ENCODE assay signal across 24 cellular contexts in the genomic region with DNA sequence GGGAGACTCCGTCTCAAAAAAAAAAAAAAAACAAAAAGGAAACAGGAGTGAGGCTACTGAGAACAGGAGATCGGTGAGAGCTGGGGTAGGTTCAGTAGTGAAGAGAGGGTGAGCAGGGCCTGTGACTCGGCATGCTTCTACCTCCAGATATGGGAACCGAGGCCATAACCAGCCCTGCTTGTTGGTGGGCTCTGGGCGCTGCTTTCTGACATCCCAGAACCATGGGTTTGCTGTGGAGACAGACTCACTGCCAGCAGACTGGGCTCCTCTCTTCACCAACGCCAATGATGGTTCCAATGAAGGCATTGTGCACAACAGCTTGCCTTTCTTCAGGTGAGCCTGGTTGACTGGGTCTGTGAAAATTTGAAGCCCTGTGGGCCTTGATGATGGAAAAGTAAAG. TPM values are rescaled to one million over a fixed set of nuclear protein-coding genes. Genes with fewer than 3 reads are reported as not detected.
DNase-seq lines count a peak whose midpoint lies in the region; ATAC-seq and TF ChIP-seq lines count a peak whose summit lies in the region.
"Had no signal": no experiment of that assay in that cellular context is flagged by ENCODE, and none has a peak within 500 bp of the region (broad histone marks: within the 10 kb centered on the region; RNA-seq: fewer than 3 reads in every experiment).

No MANE protein-coding gene starts in this region.

- peaks cover 69% of the 10 kb centered on the region for H3K36me3 ChIP-seq in brain microvascular endothelial cell (replicated peaks)
- peaks cover 18 to 94% (median 44%) of the 10 kb centered on the region in 3 donors for H3K36me3 ChIP-seq in esophagus squamous epithelium

- intact Hi-C loops in posterior vena cava (cut with DNase I): no loop called here
- intact Hi-C loops in esophagus squamous epithelium (cut with DNase I): no loop called here

- DNase-seq in activated naive CD8-positive, alpha-beta T cell treated with anti-CD3 and anti-CD28 coated beads, Interleukin-2, amount 10 ng/mL, durations not matched to agents 7 days and 5 days: no peak
- DNase-seq in activated naive CD8-positive, alpha-beta T cell treated with anti-CD3 and anti-CD28 coated beads for 36 hours: no peak
- DNase-seq in posterior vena cava (ENCODE audit: low spot score) (peak; percentile 57), brain microvascular endothelial cell (no peak), foreskin keratinocyte (no peak), esophagus squamous epithelium (lab: John Stamatoyannopoulos, UW) (no peak)
- no peak for DNase-seq in stimulated activated naive B cell treated with anti-CD40 and anti-IgM and Interleukin-4, amounts not matched to agents 10 μg/mL and 1 μg/mL and 100 μg/mL, for 72 hours
- DNase-seq: 8988T; C1 segment of cervical spinal cord; Calu3; CD4-positive, alpha-beta memory T cell; COR-L47; DMS53; DMS79 treated with DMSO at 0.1 percent for 48 hours; GF-D8; H9; HFFc6 had no signal

- H3K27me3 ChIP-seq in brain microvascular endothelial cell (replicated peaks): no peaks in the 10 kb centered on the region
- no peaks in the 10 kb centered on the region for H3K27me3 ChIP-seq in foreskin keratinocyte
- no peaks in the 10 kb centered on the region for H3K27me3 ChIP-seq in esophagus squamous epithelium

- 90 to 98% methylated on average over 5 to 6 of the region's 6 CpGs for WGBS in esophagus squamous epithelium, 2 donors

- H3K4me3 ChIP-seq in brain microvascular endothelial cell (ENCODE audit: low read depth, low read length): no peak overlapping the region
- no peak overlapping the region for H3K4me3 ChIP-seq in esophagus squamous epithelium
- H3K4me3 ChIP-seq: A549, GM23338 had no signal

- H3K27ac Mint-ChIP-seq in activated naive CD8-positive, alpha-beta T cell treated with anti-CD3 and anti-CD28 coated beads, Interleukin-2, amount 10 ng/mL, durations not matched to agents 7 days and 5 days: peak overlapping the region; percentile 58
- no peak overlapping the region for H3K27ac Mint-ChIP-seq in activated naive CD8-positive, alpha-beta T cell treated with anti-CD3 and anti-CD28 coated beads for 36 hours
- H3K27ac Mint-ChIP-seq in stimulated activated naive B cell treated with anti-CD40 and anti-IgM and Interleukin-4, amounts not matched to agents 10 μg/mL and 1 μg/mL and 100 μg/mL, for 72 hours: peak overlapping the region; percentile 75
- H3K27ac Mint-ChIP-seq: H9, HFFc6 had no signal

- no peak for TF ChIP-seq POLR2A in esophagus squamous epithelium (IDR thresholded peaks at IDR 0.05)

- no peaks in the 10 kb centered on the region for H3K9me3 Mint-ChIP-seq in activated naive CD8-positive, alpha-beta T cell treated with anti-CD3 and anti-CD28 coated beads, Interleukin-2, amount 10 ng/mL, durations not matched to agents 7 days and 5 days
- no peaks in the 10 kb centered on the region for H3K9me3 Mint-ChIP-seq in activated naive CD8-positive, alpha-beta T cell treated with anti-CD3 and anti-CD28 coated beads for 36 hours
- no peaks in the 10 kb centered on the region for H3K9me3 Mint-ChIP-seq in stimulated activated naive B cell treated with anti-CD40 and anti-IgM and Interleukin-4, amounts not matched to agents 10 μg/mL and 1 μg/mL and 100 μg/mL, for 72 hours
- H3K9me3 Mint-ChIP-seq: CD4-positive, alpha-beta memory T cell; GM23338; H9; HFFc6 had no signal

- H3K27ac ChIP-seq in brain microvascular endothelial cell (no peak overlapping the region), foreskin keratinocyte (no peak overlapping the region), esophagus squamous epithelium (no peak overlapping the region)
- H3K27ac ChIP-seq: A549 had no signal

- no peaks in the 10 kb centered on the region for H3K9me3 ChIP-seq in esophagus squamous epithelium
- H3K9me3 ChIP-seq: A549 had no signal

- TF ChIP-seq CTCF in brain microvascular endothelial cell (IDR thresholded peaks at IDR 0.05; ENCODE audit: low read depth, low read length, missing control alignments) (no peak), foreskin keratinocyte (conservative IDR thresholded peaks at IDR 0.05) (no peak), esophagus squamous epithelium (IDR thresholded peaks at IDR 0.05) (no peak)

- H3K36me3 Mint-ChIP-seq in activated naive CD8-positive, alpha-beta T cell treated with anti-CD3 and anti-CD28 coated beads, Interleukin-2, amount 10 ng/mL, durations not matched to agents 7 days and 5 days: peaks cover 31% of the 10 kb centered on the region
- peaks cover 42% of the 10 kb centered on the region for H3K36me3 Mint-ChIP-seq in activated naive CD8-positive, alpha-beta T cell treated with anti-CD3 and anti-CD28 coated beads for 36 hours
- H3K36me3 Mint-ChIP-seq in stimulated activated naive B cell treated with anti-CD40 and anti-IgM and Interleukin-4, amounts not matched to agents 10 μg/mL and 1 μg/mL and 100 μg/mL, for 72 hours: peaks cover 47 to 75% of the 10 kb centered on the region in 2 donors

- no peak overlapping the region for H3K4me3 Mint-ChIP-seq in activated naive CD8-positive, alpha-beta T cell treated with anti-CD3 and anti-CD28 coated beads, Interleukin-2, amount 10 ng/mL, durations not matched to agents 7 days and 5 days
- no peak overlapping the region for H3K4me3 Mint-ChIP-seq in activated naive CD8-positive, alpha-beta T cell treated with anti-CD3 and anti-CD28 coated beads for 36 hours
- no peak overlapping the region for H3K4me3 Mint-ChIP-seq in stimulated activated naive B cell treated with anti-CD40 and anti-IgM and Interleukin-4, amounts not matched to agents 10 μg/mL and 1 μg/mL and 100 μg/mL, for 72 hours
- H3K4me3 Mint-ChIP-seq: CD4-positive, alpha-beta memory T cell; GM23338; H9; HFFc6 had no signal

- no peaks in the 10 kb centered on the region for H3K27me3 Mint-ChIP-seq in activated naive CD8-positive, alpha-beta T cell treated with anti-CD3 and anti-CD28 coated beads, Interleukin-2, amount 10 ng/mL, durations not matched to agents 7 days and 5 days
- no peaks in the 10 kb centered on the region for H3K27me3 Mint-ChIP-seq in activated naive CD8-positive, alpha-beta T cell treated with anti-CD3 and anti-CD28 coated beads for 36 hours
- H3K27me3 Mint-ChIP-seq in stimulated activated naive B cell treated with anti-CD40 and anti-IgM and Interleukin-4, amounts not matched to agents 10 μg/mL and 1 μg/mL and 100 μg/mL, for 72 hours: no peaks in the 10 kb centered on the region
- H3K27me3 Mint-ChIP-seq: CD4-positive, alpha-beta memory T cell had no signal

- ATAC-seq in activated naive CD8-positive, alpha-beta T cell treated with anti-CD3 and anti-CD28 coated beads, Interleukin-2, amount 10 ng/mL, durations not matched to agents 7 days and 5 days (ENCODE audit: low read depth): no peak
- ATAC-seq in stimulated activated naive B cell treated with anti-CD40 and anti-IgM and Interleukin-4, amounts not matched to agents 10 μg/mL and 1 μg/mL and 100 μg/mL, for 72 hours (replicated peaks): no peak
- ATAC-seq in foreskin keratinocyte: no peak
- ATAC-seq: A549, GM23338, HCT116 had no signal

- H3K4me1 Mint-ChIP-seq in activated naive CD8-positive, alpha-beta T cell treated with anti-CD3 and anti-CD28 coated beads, Interleukin-2, amount 10 ng/mL, durations not matched to agents 7 days and 5 days: peaks cover 13% of the 10 kb centered on the region
- peaks cover 18% of the 10 kb centered on the region for H3K4me1 Mint-ChIP-seq in activated naive CD8-positive, alpha-beta T cell treated with anti-CD3 and anti-CD28 coated beads for 36 hours
- H3K4me1 Mint-ChIP-seq in stimulated activated naive B cell treated with anti-CD40 and anti-IgM and Interleukin-4, amounts not matched to agents 10 μg/mL and 1 μg/mL and 100 μg/mL, for 72 hours: peaks cover 4 to 11% of the 10 kb centered on the region in 2 donors

- POLR2A ChIA-PET in activated naive CD8-positive, alpha-beta T cell treated with anti-CD3 and anti-CD28 coated beads, Interleukin-2, amount 10 ng/mL, durations not matched to agents 7 days and 5 days (lab: Charles Lee): interaction anchor here (1.0 to 1.1 kb wide), 2 partner anchors 10 to 13 kb away, joined by 3 read pairs; no protein-coding TSS in a partner anchor

- no peaks in the 10 kb centered on the region for H3K4me1 ChIP-seq in foreskin keratinocyte
- peaks cover 0 to 4% (median 2%) of the 10 kb centered on the region in 3 donors for H3K4me1 ChIP-seq in esophagus squamous epithelium

- in situ Hi-C loops in brain microvascular endothelial cell (cut with HindIII; ENCODE audit: low pct_ligation_motif_present, low sequenced_read_pairs): no loop called here

RNA-seq across cellular contexts. Expression of a gene that starts 6.2 kb away (rescaled TPM):
- 10 to 100 TPM; 60.1 to 60.4 TPM for total RNA-seq in activated naive CD8-positive, alpha-beta T cell treated with anti-CD3 and anti-CD28 coated beads, Interleukin-2, amount 10 ng/mL, durations not matched to agents 7 days and 5 days
- 100 to 1,000 TPM; 134 TPM for total RNA-seq in activated naive CD8-positive, alpha-beta T cell treated with anti-CD3 and anti-CD28 coated beads for 36 hours
- total RNA-seq in posterior vena cava (10 to 100 TPM; 20.1 to 27.4 TPM), foreskin keratinocyte (50.5 and 61.3 TPM in 2 replicates), esophagus squamous epithelium (10 to 100 TPM; 17.6 to 34.5 (median 22.0) TPM)
- 47.9 and 53.6 TPM in 2 replicates for polyA plus RNA-seq in foreskin keratinocyte

RNA-seq across cellular contexts. Expression of a gene that starts 11.3 kb away (rescaled TPM):
- total RNA-seq in activated naive CD8-positive, alpha-beta T cell treated with anti-CD3 and anti-CD28 coated beads, Interleukin-2, amount 10 ng/mL, durations not matched to agents 7 days and 5 days: 10 to 100 TPM; 31.6 to 32.2 TPM
- total RNA-seq in activated naive CD8-positive, alpha-beta T cell treated with anti-CD3 and anti-CD28 coated beads for 36 hours: 10 to 100 TPM; 74.2 to 81.9 TPM
- total RNA-seq in posterior vena cava (10 to 100 TPM; 15.3 to 16.8 TPM), foreskin keratinocyte (36.0 and 39.8 TPM in 2 replicates), esophagus squamous epithelium (10 to 100 TPM; 13.5 to 38.6 (median 23.2) TPM)
- polyA plus RNA-seq in foreskin keratinocyte: 21.8 and 23.3 TPM in 2 replicates

RNA-seq across cellular contexts. Expression of a gene that starts 11.6 kb away (rescaled TPM):
- 10 to 100 TPM; 74.9 to 84.6 TPM for total RNA-seq in activated naive CD8-positive, alpha-beta T cell treated with anti-CD3 and anti-CD28 coated beads, Interleukin-2, amount 10 ng/mL, durations not matched to agents 7 days and 5 days
- 10 to 100 TPM; 75.4 to 77.4 TPM for total RNA-seq in activated naive CD8-positive, alpha-beta T cell treated with anti-CD3 and anti-CD28 coated beads for 36 hours
- 100 to 1,000 TPM in 1 of 2 donors, 10 to 100 TPM in 1; 76.1 to 116 TPM for total RNA-seq in posterior vena cava
- 119 TPM in 2 replicates for total RNA-seq in foreskin keratinocyte
- 156 and 168 TPM in 2 replicates for polyA plus RNA-seq in foreskin keratinocyte
- 100 to 1,000 TPM in 2 of 4 donors, 10 to 100 TPM in 2; 57.1 to 124 (median 91.0) TPM for total RNA-seq in esophagus squamous epithelium

RNA-seq across cellular contexts. Expression of a gene that starts 39.4 kb away (rescaled TPM):
- under 1 TPM; 0.34 to 0.64 TPM for total RNA-seq in activated naive CD8-positive, alpha-beta T cell treated with anti-CD3 and anti-CD28 coated beads, Interleukin-2, amount 10 ng/mL, durations not matched to agents 7 days and 5 days
- under 1 TPM; 0.14 to 0.22 TPM for total RNA-seq in activated naive CD8-positive, alpha-beta T cell treated with anti-CD3 and anti-CD28 coated beads for 36 hours
- total RNA-seq in posterior vena cava (1 to 10 TPM in 1 of 2 donors, under 1 TPM in 1; 0.24 to 1.4 TPM), foreskin keratinocyte (0.07 TPM in 1 of 2 replicates, not detected in the other), esophagus squamous epithelium (under 1 TPM in 2 of 4 donors, not detected in 2; 0.18 to 0.19 TPM)
- polyA plus RNA-seq in foreskin keratinocyte: 0.04 TPM in 2 replicates
- total RNA-seq: Calu3; CD4-positive, alpha-beta memory T cell; HFFc6 had no signal
- polyA plus RNA-seq: CD4-positive, alpha-beta memory T cell had no signal

RNA-seq across cellular contexts. Expression of a gene that starts 51.8 kb away (rescaled TPM):
- total RNA-seq in activated naive CD8-positive, alpha-beta T cell treated with anti-CD3 and anti-CD28 coated beads, Interleukin-2, amount 10 ng/mL, durations not matched to agents 7 days and 5 days: not detected
- total RNA-seq in activated naive CD8-positive, alpha-beta T cell treated with anti-CD3 and anti-CD28 coated beads for 36 hours: not detected
- total RNA-seq in posterior vena cava (1 to 10 TPM in 1 of 2 donors, under 1 TPM in 1; 0.19 to 1.0 TPM), foreskin keratinocyte (not detected in 2 replicates), esophagus squamous epithelium (under 1 TPM in 1 of 4 donors, not detected in 3; 0.38 TPM)
- not detected in 2 replicates for polyA plus RNA-seq in foreskin keratinocyte
- total RNA-seq: Calu3; CD4-positive, alpha-beta memory T cell; Daoy; G401; H4; HFFc6 had no signal
- polyA plus RNA-seq: A549; BJ; CD4-positive, alpha-beta memory T cell; GM23338 had no signal
